In genomic region chr9:68975644-68976043, GRCh38 we compare ENCODE assay signal across 14 cellular contexts. TPM values are rescaled to one million over a fixed set of nuclear protein-coding genes. Genes with fewer than 3 reads are reported as not detected.
A peak's percentile ranks its signal among the peaks of the same experiment; 100 is the strongest.
DNase-seq lines count a peak whose midpoint lies in the region; ATAC-seq and TF ChIP-seq lines count a peak whose summit lies in the region.
"Had no signal": no experiment of that assay in that cellular context is flagged by ENCODE, and none has a peak within 500 bp of the region (broad histone marks: within the 10 kb centered on the region; RNA-seq: fewer than 3 reads in every experiment).

No MANE protein-coding gene starts in this region.

- peak overlapping the region; percentile 54 for H3K4me3 Mint-ChIP-seq in T-helper 2 cell treated with Interferon-gamma antibody and Interleukin-4, amounts not matched to agents 5 μg/mL and 100 μg/mL, for 36 hours
- peak overlapping the region; percentile 35 for H3K4me3 Mint-ChIP-seq in activated T-helper 1 cell treated with anti-CD3 and anti-CD28 coated beads, Interleukin-12 subunit alpha, Interleukin-12 subunit beta, Interleukin-2, Interleukin-4 antibody, amounts not matched to agents 30 ng/mL and 10 ng/mL and 1 ng/mL, durations not matched to agents 14 hours and 24 hours and 36 hours
- no peak overlapping the region for H3K4me3 Mint-ChIP-seq in CD8-positive, alpha-beta T cell

- H3K27ac ChIP-seq in subcutaneous abdominal adipose tissue (ENCODE audit: low read depth, low read length), result no peak overlapping the region
- H3K27ac ChIP-seq in CD8-positive, alpha-beta T cell (ENCODE audit: low read depth, low read length), result no peak overlapping the region
- H3K27ac ChIP-seq: SJSA1 had no signal

- peak; percentile 66 for ATAC-seq in left colon
- no peak for ATAC-seq in CD8-positive, alpha-beta T cell

- no peaks in the 10 kb centered on the region for H3K9me3 ChIP-seq in subcutaneous abdominal adipose tissue (ENCODE audit: control insufficient read depth in 5 of 5, low read length in 5 of 5)
- no peaks in the 10 kb centered on the region for H3K9me3 ChIP-seq in CD8-positive, alpha-beta T cell (ENCODE audit: low read length)
- H3K9me3 ChIP-seq: SJSA1 had no signal

- no peaks in the 10 kb centered on the region for H3K27me3 ChIP-seq in subcutaneous abdominal adipose tissue (ENCODE audit: control insufficient read depth in 5 of 5, insufficient read depth in 4 of 5, low read length in 5 of 5)
- no peaks in the 10 kb centered on the region for H3K27me3 ChIP-seq in CD8-positive, alpha-beta T cell (ENCODE audit: insufficient read depth, low read length)
- H3K27me3 ChIP-seq: SJSA1 had no signal

- no peaks in the 10 kb centered on the region for H3K36me3 ChIP-seq in subcutaneous abdominal adipose tissue (ENCODE audit: control insufficient read depth in 5 of 5, insufficient read depth in 5 of 5, low read length in 5 of 5)
- no peaks in the 10 kb centered on the region for H3K36me3 ChIP-seq in CD8-positive, alpha-beta T cell (ENCODE audit: insufficient read depth, low read length)
- H3K36me3 ChIP-seq: SJSA1 had no signal

- peak overlapping the region in 4 of 5 donors; percentile 23 to 53 (median 46) for H3K4me3 ChIP-seq in subcutaneous abdominal adipose tissue (ENCODE audit: low read depth in 1 of 5, low read length in 5 of 5)
- H3K4me3 ChIP-seq in CD8-positive, alpha-beta T cell (ENCODE audit: low read depth, low read length), result no peak overlapping the region
- H3K4me3 ChIP-seq: SJSA1 had no signal

- POLR2A ChIA-PET in CD8-positive, alpha-beta T cell (lab: Charles Lee), result no interaction called here

- H3K9ac ChIP-seq in subcutaneous abdominal adipose tissue (ENCODE audit: low read length in 5 of 5), result no peak overlapping the region

- CTCF ChIA-PET in CD8-positive, alpha-beta T cell (lab: Charles Lee), result interaction anchor here (0.9 to 1.6 kb wide), 2 partner anchors 9 to 24 kb away, joined by 3 to 6 read pairs; no protein-coding TSS in a partner anchor

- intact Hi-C loops in activated T-helper 1 cell treated with anti-CD3 and anti-CD28 coated beads, Interleukin-12 subunit alpha, Interleukin-12 subunit beta, Interleukin-2, Interleukin-4 antibody, amounts not matched to agents 30 ng/mL and 10 ng/mL and 1 ng/mL, durations not matched to agents 14 hours and 24 hours and 36 hours (cut with micrococcal nuclease), result no loop called here
- intact Hi-C loops in left colon (cut with DNase I, micrococcal nuclease), result no loop called here
- intact Hi-C loops in CD8-positive, alpha-beta T cell (cut with DNase I, micrococcal nuclease), result no loop called here

- peaks cover 18% of the 10 kb centered on the region for H3K9me3 Mint-ChIP-seq in T-helper 2 cell treated with Interferon-gamma antibody and Interleukin-4, amounts not matched to agents 5 μg/mL and 100 μg/mL, for 36 hours
- H3K9me3 Mint-ChIP-seq in activated T-helper 1 cell treated with anti-CD3 and anti-CD28 coated beads, Interleukin-12 subunit alpha, Interleukin-12 subunit beta, Interleukin-2, Interleukin-4 antibody, amounts not matched to agents 30 ng/mL and 10 ng/mL and 1 ng/mL, durations not matched to agents 14 hours and 24 hours and 36 hours, result no peaks in the 10 kb centered on the region
- H3K9me3 Mint-ChIP-seq in CD8-positive, alpha-beta T cell, result no peaks in the 10 kb centered on the region

- no peak for DNase-seq in T-helper 2 cell treated with Interferon-gamma antibody and Interleukin-4, amounts not matched to agents 5 μg/mL and 100 μg/mL, for 36 hours (ENCODE audit: low spot score)
- DNase-seq in T-helper 2 cell, result no peak
- no peak for DNase-seq in activated T-helper 1 cell treated with anti-CD3 and anti-CD28 coated beads, Interleukin-12 subunit alpha, Interleukin-12 subunit beta, Interleukin-2, Interleukin-4 antibody, amounts not matched to agents 30 ng/mL and 10 ng/mL and 1 ng/mL, durations not matched to agents 14 hours and 24 hours and 36 hours (ENCODE audit: low spot score)
- DNase-seq in left colon, result no peak
- DNase-seq in CD8-positive, alpha-beta T cell, result no peak
- no peak for DNase-seq in central memory CD4-positive, alpha-beta T cell
- no peak for DNase-seq in NCI-H1048 (lab: John Stamatoyannopoulos, UW)
- DNase-seq: DMS 273 treated with DMSO at 0.1 percent for 48 hours, NCI-H2227 treated with DMSO at 0.1 percent for 48 hours had no signal

- no peaks in the 10 kb centered on the region for H3K27me3 Mint-ChIP-seq in T-helper 2 cell treated with Interferon-gamma antibody and Interleukin-4, amounts not matched to agents 5 μg/mL and 100 μg/mL, for 36 hours (ENCODE audit: low read depth)
- peaks cover 2% of the 10 kb centered on the region for H3K27me3 Mint-ChIP-seq in activated T-helper 1 cell treated with anti-CD3 and anti-CD28 coated beads, Interleukin-12 subunit alpha, Interleukin-12 subunit beta, Interleukin-2, Interleukin-4 antibody, amounts not matched to agents 30 ng/mL and 10 ng/mL and 1 ng/mL, durations not matched to agents 14 hours and 24 hours and 36 hours (ENCODE audit: insufficient read depth)
- H3K27me3 Mint-ChIP-seq in CD8-positive, alpha-beta T cell (ENCODE audit: low read depth), result peaks cover 3% of the 10 kb centered on the region
- H3K27me3 Mint-ChIP-seq: progenitor cell of endocrine pancreas had no signal

- peaks cover 17% of the 10 kb centered on the region for H3K36me3 Mint-ChIP-seq in T-helper 2 cell treated with Interferon-gamma antibody and Interleukin-4, amounts not matched to agents 5 μg/mL and 100 μg/mL, for 36 hours (ENCODE audit: low read depth)
- peaks cover 28% of the 10 kb centered on the region for H3K36me3 Mint-ChIP-seq in activated T-helper 1 cell treated with anti-CD3 and anti-CD28 coated beads, Interleukin-12 subunit alpha, Interleukin-12 subunit beta, Interleukin-2, Interleukin-4 antibody, amounts not matched to agents 30 ng/mL and 10 ng/mL and 1 ng/mL, durations not matched to agents 14 hours and 24 hours and 36 hours (ENCODE audit: low read depth)
- no peaks in the 10 kb centered on the region for H3K36me3 Mint-ChIP-seq in CD8-positive, alpha-beta T cell

- peak overlapping the region; percentile 82 for H3K27ac Mint-ChIP-seq in T-helper 2 cell treated with Interferon-gamma antibody and Interleukin-4, amounts not matched to agents 5 μg/mL and 100 μg/mL, for 36 hours
- H3K27ac Mint-ChIP-seq in activated T-helper 1 cell treated with anti-CD3 and anti-CD28 coated beads, Interleukin-12 subunit alpha, Interleukin-12 subunit beta, Interleukin-2, Interleukin-4 antibody, amounts not matched to agents 30 ng/mL and 10 ng/mL and 1 ng/mL, durations not matched to agents 14 hours and 24 hours and 36 hours, result peak overlapping the region; percentile 85
- no peak overlapping the region for H3K27ac Mint-ChIP-seq in CD8-positive, alpha-beta T cell
- H3K27ac Mint-ChIP-seq: progenitor cell of endocrine pancreas had no signal

- peaks cover 64% of the 10 kb centered on the region for H3K4me1 Mint-ChIP-seq in T-helper 2 cell treated with Interferon-gamma antibody and Interleukin-4, amounts not matched to agents 5 μg/mL and 100 μg/mL, for 36 hours (ENCODE audit: low read depth)
- H3K4me1 Mint-ChIP-seq in activated T-helper 1 cell treated with anti-CD3 and anti-CD28 coated beads, Interleukin-12 subunit alpha, Interleukin-12 subunit beta, Interleukin-2, Interleukin-4 antibody, amounts not matched to agents 30 ng/mL and 10 ng/mL and 1 ng/mL, durations not matched to agents 14 hours and 24 hours and 36 hours (ENCODE audit: low read depth), result peaks cover 76% of the 10 kb centered on the region
- peaks cover 6% of the 10 kb centered on the region for H3K4me1 Mint-ChIP-seq in CD8-positive, alpha-beta T cell (ENCODE audit: low read depth)

- no peak for TF ChIP-seq CTCF in CD8-positive, alpha-beta T cell (IDR thresholded peaks at IDR 0.05)

- peaks cover 0 to 4% (median 0%) of the 10 kb centered on the region in 5 donors for H3K4me1 ChIP-seq in subcutaneous abdominal adipose tissue (ENCODE audit: control insufficient read depth in 5 of 5, insufficient read depth in 5 of 5, low read length in 5 of 5)
- no peaks in the 10 kb centered on the region for H3K4me1 ChIP-seq in CD8-positive, alpha-beta T cell (ENCODE audit: insufficient read depth, low read length)
- H3K4me1 ChIP-seq: SJSA1 had no signal

RNA-seq across cellular contexts. Expression of gene PRKACG, which starts 38.3 kb away (rescaled TPM):
- total RNA-seq in activated T-helper 1 cell treated with anti-CD3 and anti-CD28 coated beads, Interleukin-12 subunit alpha, Interleukin-12 subunit beta, Interleukin-2, Interleukin-4 antibody, amounts not matched to agents 30 ng/mL and 10 ng/mL and 1 ng/mL, durations not matched to agents 14 hours and 24 hours and 36 hours, result not detected in 2 replicates
- not detected for total RNA-seq in left colon
- not detected for total RNA-seq in CD8-positive, alpha-beta T cell
- total RNA-seq: A673, glomerular endothelial cell, progenitor cell of endocrine pancreas, SJSA1 had no signal

RNA-seq across cellular contexts. Expression of gene FXN, which starts 59.9 kb away (rescaled TPM):
- 43.6 and 47.7 TPM in 2 replicates for total RNA-seq in activated T-helper 1 cell treated with anti-CD3 and anti-CD28 coated beads, Interleukin-12 subunit alpha, Interleukin-12 subunit beta, Interleukin-2, Interleukin-4 antibody, amounts not matched to agents 30 ng/mL and 10 ng/mL and 1 ng/mL, durations not matched to agents 14 hours and 24 hours and 36 hours
- 10 to 100 TPM in 1 of 2 donors, 1 to 10 TPM in 1; 7.9 to 11.2 TPM for total RNA-seq in left colon
- 10 to 100 TPM in 1 of 2 experiments, 1 to 10 TPM in 1; 9.7 to 13.1 TPM for total RNA-seq in CD8-positive, alpha-beta T cell
